8 cellular contexts compared by ENCODE assay signal in the genomic region with DNA sequence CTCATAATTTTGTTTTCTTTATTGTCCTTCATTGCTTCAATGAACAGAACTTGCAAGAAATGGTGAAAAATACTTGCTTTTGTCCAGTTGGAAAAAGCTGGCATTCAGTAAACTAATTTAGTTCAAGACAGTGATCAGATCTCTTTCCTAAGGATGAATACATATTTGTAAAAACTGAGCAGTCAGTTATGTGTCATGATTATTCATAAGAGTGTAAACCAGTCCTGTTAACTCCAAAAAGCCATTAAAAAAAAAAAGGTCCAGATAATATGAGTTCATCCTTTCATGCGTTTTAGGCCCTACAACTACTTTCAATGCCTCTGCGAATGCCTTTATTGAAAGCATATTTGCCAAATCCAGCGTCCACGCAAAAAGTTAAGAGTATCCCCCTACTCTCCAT. TPM values are rescaled to one million over a fixed set of nuclear protein-coding genes. Genes with fewer than 3 reads are reported as not detected.
DNase-seq lines count a peak whose midpoint lies in the region; ATAC-seq and TF ChIP-seq lines count a peak whose summit lies in the region.

No MANE protein-coding gene starts in this region.

- H3K27me3 ChIP-seq in Loucy (ENCODE audit: insufficient read depth, low read length, poor library complexity, severe bottlenecking) (no peaks in the 10 kb centered on the region), neural progenitor cell (no peaks in the 10 kb centered on the region)

- H3K9ac ChIP-seq in Loucy (ENCODE audit: low read depth, low read length, poor library complexity, severe bottlenecking) (peak overlapping the region; percentile 79), neural progenitor cell (peak overlapping the region; percentile 31)

- H3K9me3 ChIP-seq in Loucy (ENCODE audit: insufficient read depth, low read depth, low read length) (no peaks in the 10 kb centered on the region), neural progenitor cell (ENCODE audit: low read depth) (no peaks in the 10 kb centered on the region)

- TF ChIP-seq CTCF in Loucy (conservative IDR thresholded peaks at IDR 0.05; ENCODE audit: low read length) = no peak
- no peak for TF ChIP-seq CTCF in neural progenitor cell (IDR thresholded peaks at IDR 0.05)

- peak overlapping the region; percentile 92 for H3K4me3 ChIP-seq in Loucy (ENCODE audit: low read length, poor library complexity, severe bottlenecking)
- peak overlapping the region; percentile 90 for H3K4me3 ChIP-seq in neural progenitor cell

- peak overlapping the region; percentile 98 for H3K27ac Mint-ChIP-seq in effector memory CD8-positive, alpha-beta T cell
- H3K27ac Mint-ChIP-seq in neural progenitor cell = peak overlapping the region; percentile 31

- H4K20me1 ChIP-seq in Loucy (ENCODE audit: insufficient read depth, low read length, poor library complexity, severe bottlenecking) = peaks cover 6% of the 10 kb centered on the region
- H4K20me1 ChIP-seq in neural progenitor cell (ENCODE audit: low read depth) = peaks cover 34% of the 10 kb centered on the region

- H2AFZ ChIP-seq in Loucy (ENCODE audit: low read length) (peak overlapping the region; percentile 94), neural progenitor cell (replicated peaks) (peak overlapping the region; percentile 86)

- peak overlapping the region; percentile 97 to 98 for H3K4me3 Mint-ChIP-seq in effector memory CD8-positive, alpha-beta T cell
- H3K4me3 Mint-ChIP-seq in neural progenitor cell = peak overlapping the region; percentile 99

- H3K27ac ChIP-seq in neural progenitor cell = no peak overlapping the region

- H3K36me3 ChIP-seq in Loucy (ENCODE audit: insufficient read depth, low read length) = no peaks in the 10 kb centered on the region
- H3K36me3 ChIP-seq in neural progenitor cell = peaks cover 16% of the 10 kb centered on the region

- peaks cover 42% of the 10 kb centered on the region for H3K79me2 ChIP-seq in Loucy (ENCODE audit: insufficient read depth, low read length)
- H3K79me2 ChIP-seq in neural progenitor cell (ENCODE audit: low read depth) = peaks cover 52% of the 10 kb centered on the region

- H3F3A ChIP-seq in Loucy (ENCODE audit: low read depth) = no peaks in the 10 kb centered on the region
- H3F3A ChIP-seq in neural progenitor cell (ENCODE audit: low read depth) = no peaks in the 10 kb centered on the region

- peaks cover 14% of the 10 kb centered on the region for H3K36me3 Mint-ChIP-seq in effector memory CD8-positive, alpha-beta T cell (ENCODE audit: insufficient read depth)
- peaks cover 19% of the 10 kb centered on the region for H3K36me3 Mint-ChIP-seq in neural progenitor cell

- H3K9me3 Mint-ChIP-seq in effector memory CD8-positive, alpha-beta T cell = no peaks in the 10 kb centered on the region
- no peaks in the 10 kb centered on the region for H3K9me3 Mint-ChIP-seq in neural progenitor cell

- H3K4me1 Mint-ChIP-seq in effector memory CD8-positive, alpha-beta T cell (ENCODE audit: low read depth in 2 of 2) = peaks cover 22 to 26% of the 10 kb centered on the region in 2 donors
- H3K4me1 Mint-ChIP-seq in neural progenitor cell = peaks cover 27% of the 10 kb centered on the region

- no peaks in the 10 kb centered on the region for H3K27me3 Mint-ChIP-seq in effector memory CD8-positive, alpha-beta T cell
- H3K27me3 Mint-ChIP-seq in neural progenitor cell (ENCODE audit: insufficient read depth, low read depth) = no peaks in the 10 kb centered on the region

- DNase-seq in EL = peak; percentile 32
- DNase-seq in effector memory CD8-positive, alpha-beta T cell = no peak
- no peak for DNase-seq in neural progenitor cell (ENCODE audit: low spot score)

- H3K4me1 ChIP-seq in Loucy (ENCODE audit: insufficient read depth, low read length, poor library complexity, severe bottlenecking) (peaks cover 39% of the 10 kb centered on the region), neural progenitor cell (peaks cover 7% of the 10 kb centered on the region)

- peak overlapping the region; percentile 83 for H3K4me2 ChIP-seq in Loucy (ENCODE audit: low read depth, low read length, poor library complexity, severe bottlenecking)
- H3K4me2 ChIP-seq in neural progenitor cell = peak overlapping the region; percentile 88

- ATAC-seq in effector memory CD8-positive, alpha-beta T cell (replicated peaks) = peak; percentile 1
- no peak for ATAC-seq in GM21786 (IDR thresholded peaks at IDR 0.05; ENCODE audit: unreplicated experiment)
- ATAC-seq in HG02571 (IDR thresholded peaks at IDR 0.05; ENCODE audit: unreplicated experiment) = no peak
- ATAC-seq in HG03439 (IDR thresholded peaks at IDR 0.05; ENCODE audit: unreplicated experiment) = no peak
- ATAC-seq in GM21360 (IDR thresholded peaks at IDR 0.05; ENCODE audit: unreplicated experiment) = no peak

- no peaks in the 10 kb centered on the region for H3K9me2 ChIP-seq in Loucy (replicated peaks; ENCODE audit: low read depth, low read length)

RNA-seq across cellular contexts. Expression of gene PGM3, which starts 0.6 kb away (rescaled TPM):
- total RNA-seq in neural progenitor cell (ENCODE audit: low replicate concordance) = 48.1 and 61.5 TPM in 2 replicates

RNA-seq across cellular contexts. Expression of gene RWDD2A, which starts 0.7 kb away (rescaled TPM):
- 6.9 and 8.5 TPM in 2 replicates for total RNA-seq in neural progenitor cell (ENCODE audit: low replicate concordance)
